ENCODE assay signal across 8 cellular contexts in the genomic region with DNA sequence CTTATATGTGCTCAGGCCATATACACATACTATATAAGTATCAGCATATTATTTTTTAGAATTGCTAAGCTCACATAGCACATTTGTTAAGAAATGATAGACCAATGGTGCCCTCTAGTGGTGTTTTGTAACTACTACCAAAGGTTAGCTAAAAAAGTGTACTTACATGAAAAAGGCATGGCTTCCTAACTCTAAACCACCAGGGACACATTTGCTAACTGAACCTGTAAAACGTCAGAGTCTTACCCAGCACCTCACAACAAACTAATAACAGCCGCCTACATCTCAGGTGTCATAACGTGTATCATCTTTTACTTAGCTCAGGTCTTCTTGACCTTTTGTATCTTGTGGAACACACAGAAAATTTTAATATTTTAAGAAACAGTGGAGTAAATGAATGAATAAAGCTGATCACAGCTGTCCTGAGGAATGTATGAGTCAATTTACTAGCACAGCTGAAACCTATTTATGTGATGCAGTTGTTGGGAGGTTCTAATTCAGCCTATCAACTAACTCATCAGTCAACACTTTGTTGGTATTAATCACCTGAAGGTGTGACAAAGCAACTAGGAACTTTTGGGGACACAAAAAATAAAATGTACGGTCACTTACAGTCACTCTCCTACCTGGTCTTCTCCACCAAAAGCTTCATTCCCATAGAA.
A peak's percentile ranks its signal among the peaks of the same experiment; 100 is the strongest.
DNase-seq lines count a peak whose midpoint lies in the region; ATAC-seq and TF ChIP-seq lines count a peak whose summit lies in the region.

No MANE protein-coding gene starts in this region.

- H3K4me3 ChIP-seq in DOHH2 (ENCODE audit: low read length) (no peak overlapping the region), right atrium auricular region (no peak overlapping the region), smooth muscle cell (no peak overlapping the region)

- H3K4me1 ChIP-seq in DOHH2 (ENCODE audit: control insufficient read depth, low read length) = no peaks in the 10 kb centered on the region
- no peaks in the 10 kb centered on the region for H3K4me1 ChIP-seq in right atrium auricular region
- no peaks in the 10 kb centered on the region for H3K4me1 ChIP-seq in smooth muscle cell (ENCODE audit: low read depth)

- H3F3A ChIP-seq in DOHH2 (ENCODE audit: control insufficient read depth, insufficient read depth) = no peaks in the 10 kb centered on the region
- H3F3A ChIP-seq in smooth muscle cell (ENCODE audit: low read depth) = peaks cover 7% of the 10 kb centered on the region

- DNase-seq in NCI-H2227 treated with DMSO at 0.1 percent for 48 hours (lab: John Stamatoyannopoulos, UW) (peak; percentile 77), activated B cell treated with CpG ODN at 0.5 μM for 24 hours (no peak), right atrium auricular region (ENCODE audit: low spot score) (no peak), smooth muscle cell (lab: John Stamatoyannopoulos, UW; ENCODE audit: unreplicated experiment) (no peak), T-helper 9 cell (no peak)

- H3K4me1 Mint-ChIP-seq in activated B cell treated with CpG ODN at 0.5 μM for 24 hours = no peaks in the 10 kb centered on the region

- no peak overlapping the region for H3K27ac Mint-ChIP-seq in activated B cell treated with CpG ODN at 0.5 μM for 24 hours

- H3K9me3 Mint-ChIP-seq in activated B cell treated with CpG ODN at 0.5 μM for 24 hours = no peaks in the 10 kb centered on the region

- H3K4me2 ChIP-seq in DOHH2 (ENCODE audit: low read length) (no peak overlapping the region), smooth muscle cell (no peak overlapping the region)

- H3K79me2 ChIP-seq in DOHH2 (ENCODE audit: control insufficient read depth, low read length) (no peaks in the 10 kb centered on the region), smooth muscle cell (ENCODE audit: low read depth) (no peaks in the 10 kb centered on the region)

- no peaks in the 10 kb centered on the region for H3K36me3 Mint-ChIP-seq in activated B cell treated with CpG ODN at 0.5 μM for 24 hours (ENCODE audit: low read depth)

- POLR2A ChIA-PET in activated B cell treated with CpG ODN at 0.5 μM for 24 hours (lab: Charles Lee) = no interaction called here

- H3K36me3 ChIP-seq in DOHH2 (ENCODE audit: control insufficient read depth, low read length) = no peaks in the 10 kb centered on the region
- no peaks in the 10 kb centered on the region for H3K36me3 ChIP-seq in right atrium auricular region
- no peaks in the 10 kb centered on the region for H3K36me3 ChIP-seq in smooth muscle cell (ENCODE audit: low read depth)

- H3K27me3 ChIP-seq in DOHH2 (ENCODE audit: control insufficient read depth, low read length) = no peaks in the 10 kb centered on the region
- no peaks in the 10 kb centered on the region for H3K27me3 ChIP-seq in right atrium auricular region
- H3K27me3 ChIP-seq in smooth muscle cell (ENCODE audit: low read depth) = no peaks in the 10 kb centered on the region

- 26% methylated on average over 4 of the region's 4 CpGs for WGBS in smooth muscle cell (ENCODE audit: low lambda C conversion rate)

- peak; percentile 64 for TF ChIP-seq CTCF in DOHH2 (IDR thresholded peaks at IDR 0.05; ENCODE audit: low read depth, low read length, poor library complexity, severe bottlenecking)
- TF ChIP-seq CTCF in activated B cell treated with CpG ODN at 0.5 μM for 24 hours (IDR thresholded peaks at IDR 0.05) = peak; percentile 56
- peak; percentile 66 to 74 for TF ChIP-seq CTCF in right atrium auricular region (IDR thresholded peaks at IDR 0.05)
- peak; percentile 75 for TF ChIP-seq CTCF in smooth muscle cell (IDR thresholded peaks at IDR 0.05; ENCODE audit: borderline replicate concordance, insufficient read depth, poor library complexity, severe bottlenecking)

- H3K27ac ChIP-seq in DOHH2 (ENCODE audit: low read depth, low read length) (no peak overlapping the region), right atrium auricular region (no peak overlapping the region), smooth muscle cell (ENCODE audit: low read depth) (no peak overlapping the region)

- H4K20me1 ChIP-seq in DOHH2 (ENCODE audit: control insufficient read depth, insufficient read depth, low read depth, low read length) = no peaks in the 10 kb centered on the region
- no peaks in the 10 kb centered on the region for H4K20me1 ChIP-seq in smooth muscle cell (ENCODE audit: low read depth)

- H3K4me3 Mint-ChIP-seq in activated B cell treated with CpG ODN at 0.5 μM for 24 hours = no peak overlapping the region

- H3K9me2 ChIP-seq in DOHH2 (replicated peaks; ENCODE audit: control insufficient read depth, low read length) = no peaks in the 10 kb centered on the region

- intact Hi-C loops in activated B cell treated with CpG ODN at 0.5 μM for 24 hours (cut with micrococcal nuclease) = loop anchor here (1.0 to 10.0 kb wide), 5 partner anchors 190 to 1387 kb away; no protein-coding TSS in a partner anchor

- H2AFZ ChIP-seq in smooth muscle cell (ENCODE audit: low read depth) = peak overlapping the region; percentile 72

- peaks cover 6% of the 10 kb centered on the region for H3K27me3 Mint-ChIP-seq in activated B cell treated with CpG ODN at 0.5 μM for 24 hours

- ATAC-seq in GM19455 (IDR thresholded peaks at IDR 0.05; ENCODE audit: unreplicated experiment) (peak; percentile 83), HG03442 (IDR thresholded peaks at IDR 0.05; ENCODE audit: unreplicated experiment) (peak; percentile 90), activated B cell treated with CpG ODN at 0.5 μM for 24 hours (ENCODE audit: low read depth) (peak; percentile 45)

- CTCF ChIA-PET in activated B cell treated with CpG ODN at 0.5 μM for 24 hours (lab: Charles Lee) = interaction anchor here (0.9 to 2.4 kb wide), 8 partner anchors 9 to 710 kb away, joined by 3 to 30 read pairs (median 4); no protein-coding TSS in a partner anchor

- no peak overlapping the region for H3K9ac ChIP-seq in smooth muscle cell (ENCODE audit: low read depth)

- no peaks in the 10 kb centered on the region for H3K9me3 ChIP-seq in DOHH2 (ENCODE audit: control insufficient read depth, insufficient read depth, low read length)
- no peaks in the 10 kb centered on the region for H3K9me3 ChIP-seq in right atrium auricular region
- H3K9me3 ChIP-seq in smooth muscle cell (replicated peaks; ENCODE audit: low read depth) = no peaks in the 10 kb centered on the region
